ENCODE assay signal across 8 cellular contexts in genomic region chr14:67680121-67680602, GRCh38. TPM values are rescaled to one million over a fixed set of nuclear protein-coding genes. Genes with fewer than 3 reads are reported as not detected.
A peak's percentile ranks its signal among the peaks of the same experiment; 100 is the strongest.
DNase-seq lines count a peak whose midpoint lies in the region; ATAC-seq, FAIRE-seq and TF ChIP-seq lines count a peak whose summit lies in the region.
"Had no signal": no experiment of that assay in that cellular context is flagged by ENCODE, and none has a peak within 500 bp of the region (broad histone marks: within the 10 kb centered on the region; RNA-seq: fewer than 3 reads in every experiment).

No MANE protein-coding gene starts in this region.

- DNase-seq in H4 (ENCODE audit: low spot score): peak; percentile 25
- DNase-seq in MV-4-11 (lab: John Stamatoyannopoulos, UW): peak; percentile 97
- DNase-seq in fibroblast of villous mesenchyme (ENCODE audit: low read depth): peak; percentile 97
- no peak for DNase-seq in frontal cortex (ENCODE audit: low spot score in 2 of 2)
- DNase-seq in NCI-H2171 (lab: John Stamatoyannopoulos, UW): no peak
- DNase-seq in NCI-H1694 (lab: John Stamatoyannopoulos, UW): no peak

- no peak for TF ChIP-seq CTCF in fibroblast of villous mesenchyme (IDR thresholded peaks at IDR 0.05; ENCODE audit: insufficient read depth, low read depth, low read length)

- H3K4me3 ChIP-seq in fibroblast of villous mesenchyme (ENCODE audit: low read depth, low read length): no peak overlapping the region

- no peak for FAIRE-seq in frontal cortex (lab: Jason Lieb, UNC)

- ATAC-seq in GM18517 (IDR thresholded peaks at IDR 0.05; ENCODE audit: unreplicated experiment): peak; percentile 96

RNA-seq across cellular contexts. Expression of gene VTI1B, which starts 5.7 kb away (rescaled TPM):
- total RNA-seq in H4 (2014; rRNA removed; shearing (Covaris generic)): 51.9 and 67.7 TPM in 2 replicates
- total RNA-seq in fibroblast of villous mesenchyme (45.1 and 52.2 TPM in 2 replicates), frontal cortex (40.4 TPM)

RNA-seq across cellular contexts. Expression of gene RDH11, which starts 15.4 kb away (rescaled TPM):
- total RNA-seq in H4 (2014; rRNA removed; shearing (Covaris generic)): 115 and 116 TPM in 2 replicates
- total RNA-seq in fibroblast of villous mesenchyme (138 and 212 TPM in 2 replicates), frontal cortex (128 TPM)

RNA-seq across cellular contexts. Expression of gene RDH12, which starts 21.5 kb away (rescaled TPM):
- total RNA-seq in H4 (2014; rRNA removed; shearing (Covaris generic)): 0.35 and 0.79 TPM in 2 replicates
- total RNA-seq in fibroblast of villous mesenchyme (under 0.01 TPM in 1 of 2 replicates, not detected in the other), frontal cortex (0.82 TPM)
- total RNA-seq: mononuclear cell had no signal

Comparison
In these comparisons a context has a peak if more than half of its experiments do, and no peak if none do; other contexts are left out.
1. DNase-seq: peak in H4 (single experiment), MV-4-11 (single experiment) and fibroblast of villous mesenchyme (single experiment); none in frontal cortex (0 of 2), NCI-H2171 (single experiment) and NCI-H1694 (single experiment).